10 cellular contexts compared by ENCODE assay signal in the genomic region with DNA sequence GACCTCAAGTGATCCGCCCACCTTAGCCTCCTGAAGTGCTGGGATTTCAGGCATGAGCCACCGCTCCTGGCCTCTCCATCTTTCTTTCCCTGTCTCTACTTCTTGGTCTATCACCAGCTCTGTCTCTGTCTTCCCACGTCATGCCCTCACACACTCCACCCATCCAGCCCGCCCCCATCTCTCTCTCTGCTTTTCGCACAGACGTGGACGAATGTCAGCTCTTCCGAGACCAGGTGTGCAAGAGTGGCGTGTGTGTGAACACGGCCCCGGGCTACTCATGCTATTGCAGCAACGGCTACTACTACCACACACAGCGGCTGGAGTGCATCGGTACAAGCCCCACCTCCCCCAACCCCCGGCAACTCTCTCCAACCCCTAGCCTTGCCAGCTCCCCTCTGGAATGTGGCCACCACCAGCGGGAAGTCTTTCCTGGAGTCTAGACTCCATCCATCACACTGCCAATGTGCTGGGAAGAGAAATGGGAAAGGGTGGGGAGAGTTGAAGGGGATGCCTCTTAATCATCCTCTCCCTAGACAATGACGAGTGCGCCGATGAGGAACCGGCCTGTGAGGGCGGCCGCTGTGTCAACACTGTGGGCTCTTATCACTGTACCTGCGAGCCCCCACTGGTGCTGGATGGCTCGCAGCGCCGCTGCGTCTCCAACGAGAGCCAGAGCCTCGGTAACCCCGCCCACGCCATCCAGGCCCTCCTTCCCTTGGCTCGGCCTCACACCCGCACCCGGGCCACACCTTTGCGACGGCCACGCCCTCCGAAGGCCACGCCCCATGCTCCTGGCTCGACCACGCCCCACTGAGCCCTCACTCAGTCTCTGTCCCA. TPM values are rescaled to one million over a fixed set of nuclear protein-coding genes. Genes with fewer than 3 reads are reported as not detected.
A peak's percentile ranks its signal among the peaks of the same experiment; 100 is the strongest.
DNase-seq lines count a peak whose midpoint lies in the region; ATAC-seq, FAIRE-seq and TF ChIP-seq lines count a peak whose summit lies in the region.
"Had no signal": no experiment of that assay in that cellular context is flagged by ENCODE, and none has a peak within 500 bp of the region (broad histone marks: within the 10 kb centered on the region; RNA-seq: fewer than 3 reads in every experiment).

No MANE protein-coding gene starts in this region.

- H3K27me3 Mint-ChIP-seq in CD4-positive, alpha-beta memory T cell = no peaks in the 10 kb centered on the region
- H3K27me3 Mint-ChIP-seq: memory B cell had no signal

- no peaks in the 10 kb centered on the region for H3K9me3 Mint-ChIP-seq in CD4-positive, alpha-beta memory T cell
- H3K9me3 Mint-ChIP-seq: memory B cell had no signal

- no peak overlapping the region for H3K4me3 Mint-ChIP-seq in CD4-positive, alpha-beta memory T cell
- H3K4me3 Mint-ChIP-seq: memory B cell had no signal

- TF ChIP-seq CTCF in GM06990 (IDR thresholded peaks at IDR 0.05; ENCODE audit: insufficient read depth, low read length, poor library complexity, severe bottlenecking) (no peak), ascending aorta (IDR thresholded peaks at IDR 0.05) (no peak), HepG2 (CRISPR knock-in tag; IDR thresholded peaks at IDR 0.05) (0 out of 2 replicates have a peak, but pooled peaks have one; percentile 12)

- no peaks in the 10 kb centered on the region for H4K20me1 ChIP-seq in HepG2 (ENCODE audit: insufficient read depth, low read length)

- no peak for TF ChIP-seq EP300 in HepG2 (IDR thresholded peaks at IDR 0.05; ENCODE audit: low read depth in 2 of 2, low read length in 2 of 2)
- TF ChIP-seq EP300 in HepG2 (CRISPR knock-in tag; IDR thresholded peaks at IDR 0.05; ENCODE audit: borderline replicate concordance) = no peak

- TF ChIP-seq RAD21 in HepG2 (CRISPR knock-in tag; IDR thresholded peaks at IDR 0.05) = no peak

- no peaks in the 10 kb centered on the region for H3K79me2 ChIP-seq in HepG2 (ENCODE audit: insufficient read depth, low read length)

- H3K27me3 ChIP-seq in GM06990 (replicated peaks; ENCODE audit: control insufficient read depth, insufficient read depth, low read length) (no peaks in the 10 kb centered on the region), ascending aorta (no peaks in the 10 kb centered on the region), HepG2 (ENCODE audit: control insufficient read depth in 1 of 2, insufficient read depth in 2 of 2, low read length in 2 of 2) (peaks cover 0 to 3% of the 10 kb centered on the region in 2 experiments; a peak in 3 of 5 replicates)
- H3K27me3 ChIP-seq in CD4-positive, alpha-beta memory T cell (ENCODE audit: insufficient read depth, low read length) = no peaks in the 10 kb centered on the region

- ATAC-seq in HepG2 (peak; percentile 68), GM19452 (IDR thresholded peaks at IDR 0.05; ENCODE audit: unreplicated experiment) (no peak), GM21360 (IDR thresholded peaks at IDR 0.05; ENCODE audit: unreplicated experiment) (no peak), HG02763 (IDR thresholded peaks at IDR 0.05; ENCODE audit: unreplicated experiment) (no peak)

- H3K27ac ChIP-seq in ascending aorta (peak overlapping the region; percentile 38 to 55), HepG2 (ENCODE audit: extremely low read length, insufficient read depth, low read length) (no peak overlapping the region)
- no peak overlapping the region for H3K27ac ChIP-seq in CD4-positive, alpha-beta memory T cell (ENCODE audit: low read depth, low read length)

- no TSS peak for BruUV-seq in HepG2 (replicated peaks; lab: Mats Ljungman, UMichigan)

- H2AFZ ChIP-seq in HepG2 (ENCODE audit: low read length) = no peak overlapping the region

- intact Hi-C loops in ascending aorta (cut with DNase I) (no loop called here), HepG2 (cut with micrococcal nuclease; ENCODE audit: unreplicated experiment) (no loop called here)
- intact Hi-C loops in CD4-positive, alpha-beta memory T cell (cut with micrococcal nuclease) = no loop called here

- CTCF ChIA-PET in HepG2 (lab: Yijun Ruan, JAX; ENCODE audit: low intra/inter-chr PET ratio, low total read pairs) = no interaction called here
- CTCF ChIA-PET in CD4-positive, alpha-beta memory T cell (lab: Charles Lee; ENCODE audit: partially characterized antibody) = interaction anchor here (2.7 kb wide), 1 partner anchor 11 kb away, joined by 18 read pairs; no protein-coding TSS in a partner anchor

- no peaks in the 10 kb centered on the region; the same call in 1 of the 2 replicates for H3K36me3 ChIP-seq in GM06990 (ENCODE audit: control insufficient read depth, insufficient read depth, low read length)
- H3K36me3 ChIP-seq in ascending aorta = peaks cover 66 to 75% of the 10 kb centered on the region in 2 donors
- H3K36me3 ChIP-seq in HepG2 (replicated peaks in 1 of 2; ENCODE audit: control insufficient read depth in 1 of 2, insufficient read depth in 2 of 2, low read length in 2 of 2) = no peaks in the 10 kb centered on the region
- peaks cover 20% of the 10 kb centered on the region for H3K36me3 ChIP-seq in CD4-positive, alpha-beta memory T cell (ENCODE audit: insufficient read depth, low read length)

- no peaks in the 10 kb centered on the region for H3K4me1 ChIP-seq in ascending aorta
- peaks cover 6% of the 10 kb centered on the region; the same call in 1 of the 2 replicates for H3K4me1 ChIP-seq in HepG2 (ENCODE audit: insufficient read depth, low read length)
- H3K4me1 ChIP-seq in CD4-positive, alpha-beta memory T cell (ENCODE audit: insufficient read depth, low read length) = no peaks in the 10 kb centered on the region

- no peak for TF ChIP-seq POLR2A in HepG2 (IDR thresholded peaks at IDR 0.05; ENCODE audit: insufficient read depth in 1 of 2, low read depth in 2 of 2, low read length in 2 of 2)

- H3K4me3 ChIP-seq in GM06990 (replicated peaks; ENCODE audit: low read depth, low read length) (no peak overlapping the region), ascending aorta (no peak overlapping the region), HepG2 (replicated peaks in 1 of 3; ENCODE audit: insufficient read depth in 1 of 3, low read depth in 2 of 3, low read length in 3 of 3) (no peak overlapping the region; a peak in 1 of 6 replicates)
- H3K4me3 ChIP-seq in CD4-positive, alpha-beta memory T cell (ENCODE audit: low read length in 2 of 2) = no peak overlapping the region

- H3K36me3 Mint-ChIP-seq in CD4-positive, alpha-beta memory T cell = peaks cover 39 to 50% of the 10 kb centered on the region in 2 donors

- FAIRE-seq in HepG2 (lab: Jason Lieb, UNC) = no peak

- in situ Hi-C loops in HepG2 (cut with HindIII; ENCODE audit: extremely low pct_ligation_motif_present, low pct_unique_long_range_greater_than_20kb) = no loop called here

- no peak overlapping the region for H3K9ac ChIP-seq in HepG2 (ENCODE audit: insufficient read depth, low read depth, low read length)

- peak overlapping the region; percentile 24; the same call in 1 of the 2 replicates for H3K4me2 ChIP-seq in HepG2 (ENCODE audit: low read depth, low read length)

- peaks cover 0 to 4% (median 3%) of the 10 kb centered on the region in 4 donors for H3K4me1 Mint-ChIP-seq in CD4-positive, alpha-beta memory T cell

- WGBS in HepG2 (ENCODE audit: low lambda C conversion rate) = 36% methylated on average over 29 of the region's 41 CpGs

- peak; percentile 48 for DNase-seq in GM06990 (ENCODE audit: extremely low read depth, insufficient read length)
- DNase-seq in NCI-H2081 treated with DMSO at 0.1 percent for 48 hours (lab: John Stamatoyannopoulos, UW) = peak; percentile 4
- DNase-seq in ascending aorta (ENCODE audit: low spot score in 2 of 2) = peak in 1 of 2 donors; percentile 60
- DNase-seq in HepG2 (ENCODE audit: low spot score) = peak; percentile 43
- DNase-seq in CD4-positive, alpha-beta memory T cell = no peak
- DNase-seq: activated gamma-delta T cell had no signal

- peak overlapping the region in 1 of 7 donors; percentile 29 for H3K27ac Mint-ChIP-seq in CD4-positive, alpha-beta memory T cell
- H3K27ac Mint-ChIP-seq: memory B cell had no signal

- H3K9me3 ChIP-seq in ascending aorta (no peaks in the 10 kb centered on the region), HepG2 (ENCODE audit: low read length) (no peaks in the 10 kb centered on the region)
- H3K9me3 ChIP-seq in CD4-positive, alpha-beta memory T cell (ENCODE audit: control insufficient read depth in 1 of 2, low read length in 2 of 2) = no peaks in the 10 kb centered on the region

- POLR2A ChIA-PET in HepG2 (lab: Yijun Ruan, JAX) = no interaction called here
- POLR2A ChIA-PET in CD4-positive, alpha-beta memory T cell (lab: Charles Lee; ENCODE audit: partially characterized antibody) = interaction anchor here (2.5 kb wide), 1 partner anchor 14 kb away, joined by 8 read pairs; no protein-coding TSS in a partner anchor

RNA-seq across cellular contexts. Expression of gene LTBP4, which starts 22.5 kb away (rescaled TPM):
- total RNA-seq in ascending aorta (691 TPM), HepG2 (2016; rRNA removed; fragmentation: Illumina TruSeq; extraction: Trizol) (0.45 and 0.86 TPM in 2 replicates)
- 0.97 and 1.7 TPM in 2 replicates for total RNA-seq in HepG2 (2016; cell fraction: cytosol; rRNA removed; fragmentation: Illumina TruSeq; extraction: Trizol; ENCODE audit: low read depth)
- total RNA-seq in HepG2 (2016; cell fraction: insoluble cytoplasmic fraction; rRNA removed; fragmentation: Illumina TruSeq; extraction: Trizol) = 0.65 and 0.95 TPM in 2 replicates
- 0.37 and 1.2 TPM in 2 replicates for total RNA-seq in HepG2 (2016; cell fraction: membrane; rRNA removed; fragmentation: Illumina TruSeq; extraction: Trizol)
- total RNA-seq in HepG2 (2016; cell fraction: nucleus; rRNA removed; fragmentation: Illumina TruSeq; extraction: Trizol) = 0.81 and 1.2 TPM in 2 replicates
- 2.2 and 2.3 TPM in 2 replicates for polyA plus RNA-seq in HepG2 (2011; rRNA removed)
- polyA plus RNA-seq in HepG2 (2011; cell fraction: cytosol; rRNA removed) = 0.73 and 1.1 TPM in 2 replicates
- 13.9 and 21.0 TPM in 2 replicates for polyA plus RNA-seq in HepG2 (2011; cell fraction: nucleus; rRNA removed)
- polyA plus RNA-seq in HepG2 (2012) = 3.8 and 4.0 TPM in 2 replicates
- 0.32 TPM in 2 replicates for polyA plus RNA-seq in HepG2 (2016; cell fraction: cytosol; fragmentation: Illumina TruSeq; extraction: Trizol; ENCODE audit: low read depth)
- polyA plus RNA-seq in HepG2 (2016; cell fraction: insoluble cytoplasmic fraction; fragmentation: Illumina TruSeq; extraction: Trizol; ENCODE audit: low read depth) = 0.66 and 0.89 TPM in 2 replicates
- polyA plus RNA-seq in HepG2 (2016; cell fraction: membrane; fragmentation: Illumina TruSeq; extraction: Trizol; ENCODE audit: low read depth) = 0.61 and 0.92 TPM in 2 replicates
- polyA plus RNA-seq in HepG2 (2016; cell fraction: nucleus; fragmentation: Illumina TruSeq; extraction: Trizol; ENCODE audit: insufficient read depth, low read depth) = 3.8 and 5.0 TPM in 2 replicates
- polyA minus RNA-seq in HepG2 (2011; rRNA and poly(A)+ RNA removed; ENCODE audit: low replicate concordance) = 2.3 and 20.6 TPM in 2 replicates
- polyA minus RNA-seq in HepG2 (2011; cell fraction: cytosol; rRNA and poly(A)+ RNA removed) = 1.2 and 2.7 TPM in 2 replicates
- polyA minus RNA-seq in HepG2 (2011; cell fraction: nucleus; rRNA and poly(A)+ RNA removed) = 2.4 and 2.6 TPM in 2 replicates
- total RNA-seq in CD4-positive, alpha-beta memory T cell = 100 to 1,000 TPM; 157 to 158 TPM
- 10 to 100 TPM; 26.0 to 49.4 TPM for polyA plus RNA-seq in CD4-positive, alpha-beta memory T cell

RNA-seq across cellular contexts. Expression of gene SHKBP1, which starts 46.9 kb away (rescaled TPM):
- 192 TPM for total RNA-seq in ascending aorta
- 13.8 and 16.2 TPM in 2 replicates for total RNA-seq in HepG2 (2016; rRNA removed; fragmentation: Illumina TruSeq; extraction: Trizol)
- 5.3 and 5.6 TPM in 2 replicates for total RNA-seq in HepG2 (2016; cell fraction: cytosol; rRNA removed; fragmentation: Illumina TruSeq; extraction: Trizol; ENCODE audit: low read depth)
- total RNA-seq in HepG2 (2016; cell fraction: insoluble cytoplasmic fraction; rRNA removed; fragmentation: Illumina TruSeq; extraction: Trizol) = 13.0 and 17.7 TPM in 2 replicates
- 7.8 and 10.7 TPM in 2 replicates for total RNA-seq in HepG2 (2016; cell fraction: membrane; rRNA removed; fragmentation: Illumina TruSeq; extraction: Trizol)
- 13.0 and 13.3 TPM in 2 replicates for total RNA-seq in HepG2 (2016; cell fraction: nucleus; rRNA removed; fragmentation: Illumina TruSeq; extraction: Trizol)
- 17.4 and 20.6 TPM in 2 replicates for polyA plus RNA-seq in HepG2 (2011; rRNA removed)
- 13.3 and 18.5 TPM in 2 replicates for polyA plus RNA-seq in HepG2 (2011; cell fraction: cytosol; rRNA removed)
- polyA plus RNA-seq in HepG2 (2011; cell fraction: nucleus; rRNA removed) = 67.9 and 84.5 TPM in 2 replicates
- 15.6 and 36.6 TPM in 2 replicates for polyA plus RNA-seq in HepG2 (2012)
- 7.9 and 8.8 TPM in 2 replicates for polyA plus RNA-seq in HepG2 (2016; cell fraction: cytosol; fragmentation: Illumina TruSeq; extraction: Trizol; ENCODE audit: low read depth)
- 20.3 and 25.0 TPM in 2 replicates for polyA plus RNA-seq in HepG2 (2016; cell fraction: insoluble cytoplasmic fraction; fragmentation: Illumina TruSeq; extraction: Trizol; ENCODE audit: low read depth)
- 14.5 and 16.5 TPM in 2 replicates for polyA plus RNA-seq in HepG2 (2016; cell fraction: membrane; fragmentation: Illumina TruSeq; extraction: Trizol; ENCODE audit: low read depth)
- polyA plus RNA-seq in HepG2 (2016; cell fraction: nucleus; fragmentation: Illumina TruSeq; extraction: Trizol; ENCODE audit: insufficient read depth, low read depth) = 34.3 and 43.8 TPM in 2 replicates
- 46.9 and 53.5 TPM in 2 replicates for polyA minus RNA-seq in HepG2 (2011; rRNA and poly(A)+ RNA removed; ENCODE audit: low replicate concordance)
- polyA minus RNA-seq in HepG2 (2011; cell fraction: cytosol; rRNA and poly(A)+ RNA removed) = 25.8 and 30.2 TPM in 2 replicates
- 15.2 and 18.8 TPM in 2 replicates for polyA minus RNA-seq in HepG2 (2011; cell fraction: nucleus; rRNA and poly(A)+ RNA removed)
- total RNA-seq in CD4-positive, alpha-beta memory T cell = 100 to 1,000 TPM; 167 to 170 TPM
- polyA plus RNA-seq in CD4-positive, alpha-beta memory T cell = 100 to 1,000 TPM; 137 to 155 TPM

Comparison
In these comparisons a context has a peak if more than half of its experiments do, and no peak if none do; other contexts are left out.
1. DNase-seq: peak in GM06990 (single experiment), NCI-H2081 treated with DMSO at 0.1 percent for 48 hours (single experiment) and HepG2 (single experiment); none in CD4-positive, alpha-beta memory T cell (0 of 5).
2. H3K27ac ChIP-seq: peak in ascending aorta (2 of 2); none in HepG2 (single experiment) and CD4-positive, alpha-beta memory T cell (single experiment).
3. RNA of gene LTBP4, which starts 22.5 kb away (total RNA-seq): 691 TPM in ascending aorta (single experiment) and 157 to 158 TPM in CD4-positive, alpha-beta memory T cell; 0.37 to 1.7 TPM in HepG2; every median in the first group is over 10 times any median in the second.